Comparison of ENCODE assay signal across 1 cellular context in genomic region chr12:18837025-18837424, GRCh38.
TF ChIP-seq lines count a peak whose summit lies in the region.

No MANE protein-coding gene starts in this region.

TF ChIP-seq in GM23338, 12 proteins besides CTCF, POLR2A, EP300 and RAD21 (continued from another document):
- no peak for TF ChIP-seq ZNF462 (CRISPR knock-in tag; IDR thresholded peaks at IDR 0.05)
- TF ChIP-seq POLR2AphosphoS5 (IDR thresholded peaks at IDR 0.05; ENCODE audit: low read depth) = no peak
- TF ChIP-seq ZNF114 (CRISPR knock-in tag; IDR thresholded peaks at IDR 0.05) = no peak
- TF ChIP-seq STAT1 (IDR thresholded peaks at IDR 0.05; ENCODE audit: unreplicated experiment) = no peak
